8 cellular contexts compared by ENCODE assay signal in genomic region chr20:10433623-10434466, GRCh38. TPM values are rescaled to one million over a fixed set of nuclear protein-coding genes. Genes with fewer than 3 reads are reported as not detected.
DNase-seq lines count a peak whose midpoint lies in the region; ATAC-seq and TF ChIP-seq lines count a peak whose summit lies in the region.

TSS of gene MKKS (minus strand) at chr20:10434222. CDS start at chr20:10413514, 20,708 bp downstream.

- no peaks in the 10 kb centered on the region for H3K27me3 Mint-ChIP-seq in type B pancreatic cell

- peaks cover 6 to 51% (median 34%) of the 10 kb centered on the region in 12 donors for H3K4me1 ChIP-seq in heart left ventricle

- H3F3A ChIP-seq in SU-DHL-6 (ENCODE audit: insufficient read depth): peaks cover 16% of the 10 kb centered on the region

- no peak for TF ChIP-seq CTCF in GM12865 (IDR thresholded peaks at IDR 0.05; ENCODE audit: insufficient read depth, low read depth, low read length, missing control alignments)
- no peak for TF ChIP-seq CTCF in SU-DHL-6 (IDR thresholded peaks at IDR 0.05; ENCODE audit: insufficient read depth, low read length, poor library complexity, severe bottlenecking)
- TF ChIP-seq CTCF in heart left ventricle (IDR thresholded peaks at IDR 0.05): peak in 2 of 12 donors; percentile 9 to 16
- peak; percentile 32 for TF ChIP-seq CTCF in type B pancreatic cell (conservative IDR thresholded peaks at IDR 0.05)

- H3K9me3 Mint-ChIP-seq in type B pancreatic cell: no peaks in the 10 kb centered on the region

- peak in 1 of 2 donors; percentile 44 for TF ChIP-seq POLR2A in heart left ventricle (IDR thresholded peaks at IDR 0.05)

- H3K27ac ChIP-seq in SU-DHL-6 (ENCODE audit: low read depth, low read length) (peak within 1 kb of the TSS; percentile 96), heart left ventricle (peak within 1 kb of the TSS; percentile 89 to 98 (median 92))

- H3K4me1 Mint-ChIP-seq in type B pancreatic cell (ENCODE audit: unreplicated experiment): peaks cover 37% of the 10 kb centered on the region

- H3K4me3 Mint-ChIP-seq in type B pancreatic cell: peak within 1 kb of the TSS; percentile 92

- H3K36me3 ChIP-seq in SU-DHL-6 (ENCODE audit: low read length) (no peaks in the 10 kb centered on the region; the same call in 1 of the 2 replicates), heart left ventricle (no peaks in the 10 kb centered on the region)

- no peaks in the 10 kb centered on the region for H3K27me3 ChIP-seq in SU-DHL-6 (ENCODE audit: low read length)
- no peaks in the 10 kb centered on the region for H3K27me3 ChIP-seq in heart left ventricle

- peak within 1 kb of the TSS; percentile 82 for H2AFZ ChIP-seq in SU-DHL-6 (ENCODE audit: low read depth, low read length, severe bottlenecking)

- peak within 1 kb of the TSS; percentile 95 for H3K9ac ChIP-seq in SU-DHL-6 (ENCODE audit: low read length)

- 0 to 1% (median 0%) methylated on average over 28 to 73 of the region's 73 CpGs for WGBS in heart left ventricle, 4 donors

- H3K9me2 ChIP-seq in SU-DHL-6 (replicated peaks; ENCODE audit: insufficient read depth, low read length): no peaks in the 10 kb centered on the region

- H4K20me1 ChIP-seq in SU-DHL-6 (ENCODE audit: low read depth, low read length): no peaks in the 10 kb centered on the region

- peaks cover 73% of the 10 kb centered on the region for H3K79me2 ChIP-seq in SU-DHL-6 (ENCODE audit: insufficient read depth, low read length)

- H3K4me3 ChIP-seq in GM12865 (ENCODE audit: low read depth, low read length) (peak within 1 kb of the TSS; percentile 59), SU-DHL-6 (ENCODE audit: insufficient read depth, low read length, poor library complexity, severe bottlenecking) (peak within 1 kb of the TSS; percentile 99), heart left ventricle (peak within 1 kb of the TSS; percentile 47 to 97 (median 82))

- H3K4me2 ChIP-seq in SU-DHL-6 (ENCODE audit: low read depth, low read length, poor library complexity, severe bottlenecking): peak within 1 kb of the TSS; percentile 99

- intact Hi-C loops in heart left ventricle (cut with DNase I): loop anchor here in 2 of 10 donors (2.0 kb wide), 1 partner anchor 33 kb away; no protein-coding TSS in a partner anchor
- intact Hi-C loops in posterior cingulate gyrus (cut with DNase I): loop anchor here (2.0 kb wide), 2 partner anchors 215 to 239 kb away; partner anchors contain the start of genes JAG1 and SNAP25

- DNase-seq in GM12865 (ENCODE audit: low read depth) (peak; percentile 95), NCI-H1092 treated with DMSO at 0.1 percent for 48 hours (lab: John Stamatoyannopoulos, UW) (peak; percentile 98), heart left ventricle (peak; percentile 92 to 96 (median 95)), posterior cingulate gyrus (peak; percentile 80 to 97 (median 85)), type B pancreatic cell (ENCODE audit: extremely low spot score, unreplicated experiment) (peak; percentile 91)
- peak; percentile 61 for DNase-seq in activated naive CD8-positive, alpha-beta T cell treated with anti-CD3 and anti-CD28 coated beads, Interleukin-2, amount 50 U/mL, for 16 hours (ENCODE audit: low read depth, low spot score)

- peak; percentile 51 for ATAC-seq in HG02610 (IDR thresholded peaks at IDR 0.05; ENCODE audit: unreplicated experiment)
- ATAC-seq in heart left ventricle: peak; percentile 83 to 90 (median 87)

- peak within 1 kb of the TSS; percentile 98 for H3K27ac Mint-ChIP-seq in type B pancreatic cell

- H3K9me3 ChIP-seq in SU-DHL-6 (ENCODE audit: insufficient read depth, low read length) (no peaks in the 10 kb centered on the region), heart left ventricle (no peaks in the 10 kb centered on the region)

- peaks cover 10% of the 10 kb centered on the region for H3K36me3 Mint-ChIP-seq in type B pancreatic cell

RNA-seq across cellular contexts. Expression of gene MKKS, which starts in this region (rescaled TPM):
- total RNA-seq in heart left ventricle: 10 to 100 TPM; 12.5 to 23.2 (median 19.0) TPM
- polyA plus RNA-seq in heart left ventricle: 10 to 100 TPM; 12.0 to 30.1 TPM
- total RNA-seq in type B pancreatic cell (ENCODE audit: low replicate concordance): 16.2 and 19.9 TPM in 2 replicates

Comparison
In these comparisons a context has a peak if more than half of its experiments do, and no peak if none do; other contexts are left out.
1. Peak in every context shown above with its lines: DNase-seq, ATAC-seq, H3K4me3 ChIP-seq and H3K27ac ChIP-seq.